In the genomic region with DNA sequence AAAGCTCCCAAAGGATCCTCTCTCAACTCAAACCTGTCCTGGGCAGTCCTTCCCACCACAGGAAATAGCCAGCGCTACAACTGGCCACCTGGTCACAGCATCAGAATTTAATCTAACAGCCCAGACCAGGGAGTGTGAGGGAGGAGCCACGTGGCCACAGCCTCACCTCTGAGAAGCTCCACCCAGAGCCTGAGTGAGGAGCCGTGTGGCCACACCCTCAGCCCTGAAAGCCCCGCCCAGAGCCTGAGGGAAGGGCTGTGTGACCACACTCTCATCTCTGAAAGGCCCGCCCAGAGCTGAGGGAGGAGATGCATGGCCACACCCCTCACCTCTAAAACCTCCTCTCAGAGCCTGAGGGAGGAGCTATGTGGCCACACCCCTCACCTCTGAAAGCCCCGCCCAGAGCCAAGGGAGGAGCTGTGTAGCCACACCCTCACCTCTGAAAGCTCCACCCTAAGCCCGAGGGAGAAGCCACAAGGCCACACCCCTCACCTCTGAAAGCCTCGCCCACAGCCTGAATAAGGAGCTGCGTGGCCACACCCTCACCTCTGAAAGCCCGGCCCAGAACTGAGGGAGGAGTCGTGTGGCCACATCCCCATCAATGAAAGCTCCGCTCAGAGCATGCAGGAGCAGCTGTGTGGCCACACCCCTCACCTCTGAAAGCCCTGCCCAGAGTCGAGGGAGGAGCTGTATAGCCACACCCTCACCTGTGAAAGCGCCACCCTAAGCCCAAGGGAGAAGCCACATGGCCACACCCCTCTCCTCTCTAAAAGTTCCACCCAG, we compare ENCODE assay signal across 1 cellular context.
TF ChIP-seq lines count a peak whose summit lies in the region.

No MANE protein-coding gene starts in this region.

TF ChIP-seq in GM12878, 131 proteins besides CTCF, POLR2A, EP300 and RAD21:
- TF ChIP-seq BMI1 (IDR thresholded peaks at IDR 0.05; ENCODE audit: borderline replicate concordance) (no peak), YY1 (IDR thresholded peaks at IDR 0.05; ENCODE audit: low read depth, low read length) (no peak), POU2F2 (IDR thresholded peaks at IDR 0.05; ENCODE audit: borderline replicate concordance, low read depth, low read length) (no peak), SMAD1 (IDR thresholded peaks at IDR 0.05; ENCODE audit: low read depth, partially characterized antibody) (no peak), NR2C2 (IDR thresholded peaks at IDR 0.05; ENCODE audit: borderline replicate concordance, control insufficient read depth, insufficient read length, low read depth) (no peak), LARP7 (IDR thresholded peaks at IDR 0.05) (no peak), MXI1 (IDR thresholded peaks at IDR 0.05; ENCODE audit: low read depth, low read length) (no peak), CHD1 (IDR thresholded peaks at IDR 0.05; ENCODE audit: low read depth, low read length) (no peak), HCFC1 (IDR thresholded peaks at IDR 0.05; ENCODE audit: low read length) (no peak), STAT3 (IDR thresholded peaks at IDR 0.05; ENCODE audit: low read depth, low read length) (no peak), KLF5 (IDR thresholded peaks at IDR 0.05; ENCODE audit: partially characterized antibody) (no peak), POLR2AphosphoS5 (IDR thresholded peaks at IDR 0.05; ENCODE audit: low read length) (no peak), MYB (IDR thresholded peaks at IDR 0.05; ENCODE audit: borderline replicate concordance, low read depth, low read length) (no peak), HDGF (IDR thresholded peaks at IDR 0.05) (no peak), EGR1 (IDR thresholded peaks at IDR 0.05; ENCODE audit: borderline replicate concordance in 1 of 2, low read depth in 2 of 2, low read length in 2 of 2) (no peak), MEF2B (IDR thresholded peaks at IDR 0.05; ENCODE audit: partially characterized antibody, poor library complexity, severe bottlenecking) (no peak), ETV6 (conservative IDR thresholded peaks at IDR 0.05 in 1 of 2, IDR thresholded peaks at IDR 0.05 in 1 of 2; ENCODE audit: borderline replicate concordance in 1 of 2, low read depth in 1 of 2) (no peak)
- TF ChIP-seq, protein P1, sequence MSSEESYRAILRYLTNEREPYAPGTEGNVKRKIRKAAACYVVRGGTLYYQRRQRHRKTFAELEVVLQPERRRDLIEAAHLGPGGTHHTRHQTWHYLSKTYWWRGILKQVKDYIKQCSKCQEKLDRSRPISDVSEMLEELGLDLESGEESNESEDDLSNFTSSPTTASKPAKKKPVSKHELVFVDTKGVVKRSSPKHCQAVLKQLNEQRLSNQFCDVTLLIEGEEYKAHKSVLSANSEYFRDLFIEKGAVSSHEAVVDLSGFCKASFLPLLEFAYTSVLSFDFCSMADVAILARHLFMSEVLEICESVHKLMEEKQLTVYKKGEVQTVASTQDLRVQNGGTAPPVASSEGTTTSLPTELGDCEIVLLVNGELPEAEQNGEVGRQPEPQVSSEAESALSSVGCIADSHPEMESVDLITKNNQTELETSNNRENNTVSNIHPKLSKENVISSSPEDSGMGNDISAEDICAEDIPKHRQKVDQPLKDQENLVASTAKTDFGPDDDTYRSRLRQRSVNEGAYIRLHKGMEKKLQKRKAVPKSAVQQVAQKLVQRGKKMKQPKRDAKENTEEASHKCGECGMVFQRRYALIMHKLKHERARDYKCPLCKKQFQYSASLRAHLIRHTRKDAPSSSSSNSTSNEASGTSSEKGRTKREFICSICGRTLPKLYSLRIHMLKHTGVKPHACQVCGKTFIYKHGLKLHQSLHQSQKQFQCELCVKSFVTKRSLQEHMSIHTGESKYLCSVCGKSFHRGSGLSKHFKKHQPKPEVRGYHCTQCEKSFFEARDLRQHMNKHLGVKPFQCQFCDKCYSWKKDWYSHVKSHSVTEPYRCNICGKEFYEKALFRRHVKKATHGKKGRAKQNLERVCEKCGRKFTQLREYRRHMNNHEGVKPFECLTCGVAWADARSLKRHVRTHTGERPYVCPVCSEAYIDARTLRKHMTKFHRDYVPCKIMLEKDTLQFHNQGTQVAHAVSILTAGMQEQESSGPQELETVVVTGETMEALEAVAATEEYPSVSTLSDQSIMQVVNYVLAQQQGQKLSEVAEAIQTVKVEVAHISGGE (CRISPR knock-in tag; IDR thresholded peaks at IDR 0.05): no peak
- TF ChIP-seq, protein P2, sequence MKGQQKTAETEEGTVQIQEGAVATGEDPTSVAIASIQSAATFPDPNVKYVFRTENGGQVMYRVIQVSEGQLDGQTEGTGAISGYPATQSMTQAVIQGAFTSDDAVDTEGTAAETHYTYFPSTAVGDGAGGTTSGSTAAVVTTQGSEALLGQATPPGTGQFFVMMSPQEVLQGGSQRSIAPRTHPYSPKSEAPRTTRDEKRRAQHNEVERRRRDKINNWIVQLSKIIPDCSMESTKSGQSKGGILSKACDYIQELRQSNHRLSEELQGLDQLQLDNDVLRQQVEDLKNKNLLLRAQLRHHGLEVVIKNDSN (IDR thresholded peaks at IDR 0.05; ENCODE audit: borderline replicate concordance, extremely low read length, insufficient read depth, low read depth, low read length): no peak
TF ChIP-seq in GM12878: peak in this region for 0.
